In genomic region chr10:13351340-13351915, GRCh38 we compare ENCODE assay signal across 13 cellular contexts. TPM values are rescaled to one million over a fixed set of nuclear protein-coding genes. Genes with fewer than 3 reads are reported as not detected.
DNase-seq lines count a peak whose midpoint lies in the region; ATAC-seq and TF ChIP-seq lines count a peak whose summit lies in the region.
"Had no signal": no experiment of that assay in that cellular context is flagged by ENCODE, and none has a peak within 500 bp of the region (broad histone marks: within the 10 kb centered on the region; RNA-seq: fewer than 3 reads in every experiment).

No MANE protein-coding gene starts in this region.

- H3K4me3 ChIP-seq in CD8-positive, alpha-beta T cell (ENCODE audit: low read depth, low read length): no peak overlapping the region
- H3K4me3 ChIP-seq in GM23338 (peak overlapping the region; percentile 56), iPS-15b (ENCODE audit: low read depth, low read length) (peak overlapping the region; percentile 55)

- H3F3A ChIP-seq in GM23338 (replicated peaks; ENCODE audit: low read depth): peaks cover 33% of the 10 kb centered on the region

- no peaks in the 10 kb centered on the region for H3K9me3 ChIP-seq in CD8-positive, alpha-beta T cell (ENCODE audit: low read length)
- H3K9me3 ChIP-seq in iPS-15b (ENCODE audit: control insufficient read depth, insufficient read depth, low read length): no peaks in the 10 kb centered on the region
- H3K9me3 ChIP-seq: Caco-2 had no signal

- H3K27ac ChIP-seq in CD8-positive, alpha-beta T cell (ENCODE audit: low read depth, low read length): peak overlapping the region; percentile 14
- peak overlapping the region; percentile 100 for H3K27ac ChIP-seq in GM23338 (ENCODE audit: low read depth)

- peak; percentile 19 for TF ChIP-seq CTCF in CD8-positive, alpha-beta T cell (IDR thresholded peaks at IDR 0.05)
- peak in 1 of 2 experiments; percentile 54; a peak in 2 of 4 replicates for TF ChIP-seq CTCF in GM23338 (conservative IDR thresholded peaks at IDR 0.05; ENCODE audit: low read depth in 2 of 2)

- H3K4me1 Mint-ChIP-seq in CD8-positive, alpha-beta T cell (ENCODE audit: low read depth): peaks cover 40% of the 10 kb centered on the region
- peaks cover 45% of the 10 kb centered on the region for H3K4me1 Mint-ChIP-seq in GM23338
- H3K4me1 Mint-ChIP-seq in activated T-cell treated with anti-CD3 and anti-CD28 coated beads, Interleukin-2, amount 50 U/mL, for 24 hours (ENCODE audit: low read depth): peaks cover 37% of the 10 kb centered on the region
- peaks cover 41% of the 10 kb centered on the region for H3K4me1 Mint-ChIP-seq in stimulated activated memory B cell treated with anti-CD40 and anti-IgM and Interleukin-4, amounts not matched to agents 10 μg/mL and 1 μg/mL and 100 μg/mL, for 72 hours

- no peak overlapping the region for H3K9ac ChIP-seq in iPS-15b (ENCODE audit: low read depth, low read length)

- no peaks in the 10 kb centered on the region for H3K27me3 Mint-ChIP-seq in CD8-positive, alpha-beta T cell (ENCODE audit: low read depth)
- H3K27me3 Mint-ChIP-seq in GM23338 (ENCODE audit: insufficient read depth, low read depth, poor library complexity): peaks cover 47% of the 10 kb centered on the region
- H3K27me3 Mint-ChIP-seq in activated T-cell treated with anti-CD3 and anti-CD28 coated beads, Interleukin-2, amount 50 U/mL, for 24 hours: no peaks in the 10 kb centered on the region
- peaks cover 46% of the 10 kb centered on the region for H3K27me3 Mint-ChIP-seq in stimulated activated memory B cell treated with anti-CD40 and anti-IgM and Interleukin-4, amounts not matched to agents 10 μg/mL and 1 μg/mL and 100 μg/mL, for 72 hours

- H3K27me3 ChIP-seq in CD8-positive, alpha-beta T cell (ENCODE audit: insufficient read depth, low read length): no peaks in the 10 kb centered on the region
- H3K27me3 ChIP-seq in GM23338 (ENCODE audit: insufficient read depth) (no peaks in the 10 kb centered on the region), iPS-15b (ENCODE audit: control insufficient read depth, insufficient read depth, low read length) (no peaks in the 10 kb centered on the region)

- no peaks in the 10 kb centered on the region for H3K9me3 Mint-ChIP-seq in CD8-positive, alpha-beta T cell
- no peaks in the 10 kb centered on the region; the same call in 2 of the 3 replicates for H3K9me3 Mint-ChIP-seq in GM23338
- H3K9me3 Mint-ChIP-seq in activated T-cell treated with anti-CD3 and anti-CD28 coated beads, Interleukin-2, amount 50 U/mL, for 24 hours: no peaks in the 10 kb centered on the region
- H3K9me3 Mint-ChIP-seq in stimulated activated memory B cell treated with anti-CD40 and anti-IgM and Interleukin-4, amounts not matched to agents 10 μg/mL and 1 μg/mL and 100 μg/mL, for 72 hours: no peaks in the 10 kb centered on the region

- peak; percentile 8 to 72 (median 41) for DNase-seq in CD8-positive, alpha-beta T cell
- DNase-seq in GM23338 (ENCODE audit: low spot score) (peak; percentile 89), OCI-M2 (lab: John Stamatoyannopoulos, UW; ENCODE audit: unreplicated experiment) (no peak)
- no peak for DNase-seq in activated T-cell treated with anti-CD3 and anti-CD28 coated beads, Interleukin-2, amount 50 U/mL, for 24 hours
- DNase-seq: Caco-2, KBM-7, mammary epithelial cell, right cardiac atrium had no signal

- no peak overlapping the region for H2AFZ ChIP-seq in GM23338

- H3K36me3 Mint-ChIP-seq in CD8-positive, alpha-beta T cell: peaks cover 5% of the 10 kb centered on the region
- peaks cover 10% of the 10 kb centered on the region for H3K36me3 Mint-ChIP-seq in GM23338 (ENCODE audit: low read depth)
- peaks cover 10% of the 10 kb centered on the region for H3K36me3 Mint-ChIP-seq in activated T-cell treated with anti-CD3 and anti-CD28 coated beads, Interleukin-2, amount 50 U/mL, for 24 hours (ENCODE audit: low read depth)
- H3K36me3 Mint-ChIP-seq in stimulated activated memory B cell treated with anti-CD40 and anti-IgM and Interleukin-4, amounts not matched to agents 10 μg/mL and 1 μg/mL and 100 μg/mL, for 72 hours: no peaks in the 10 kb centered on the region

- peaks cover 8% of the 10 kb centered on the region for H3K79me2 ChIP-seq in GM23338 (replicated peaks; ENCODE audit: insufficient read depth)

- intact Hi-C loops in CD8-positive, alpha-beta T cell (cut with DNase I, micrococcal nuclease): loop anchor here in 1 of 2 experiments (2.0 to 5.0 kb wide), 2 partner anchors 81 to 249 kb away; partner anchors contain the start of gene OPTN

- H4K20me1 ChIP-seq in GM23338 (replicated peaks; ENCODE audit: insufficient read depth): no peaks in the 10 kb centered on the region

- H3K9me2 ChIP-seq in GM23338 (ENCODE audit: insufficient read depth): no peaks in the 10 kb centered on the region

- peak overlapping the region; percentile 89 for H3K27ac Mint-ChIP-seq in CD8-positive, alpha-beta T cell
- H3K27ac Mint-ChIP-seq in GM23338: peak overlapping the region; percentile 100
- peak overlapping the region; percentile 30 for H3K27ac Mint-ChIP-seq in activated T-cell treated with anti-CD3 and anti-CD28 coated beads, Interleukin-2, amount 50 U/mL, for 24 hours
- H3K27ac Mint-ChIP-seq in stimulated activated memory B cell treated with anti-CD40 and anti-IgM and Interleukin-4, amounts not matched to agents 10 μg/mL and 1 μg/mL and 100 μg/mL, for 72 hours: no peak overlapping the region

- peak overlapping the region; percentile 74 for H3K4me2 ChIP-seq in GM23338

- POLR2A ChIA-PET in CD8-positive, alpha-beta T cell (lab: Charles Lee): interaction anchor here (4.4 kb wide), 1 partner anchor 50 kb away, joined by 115 read pairs; the partner anchor contains the start of gene PHYH

- H3K36me3 ChIP-seq in CD8-positive, alpha-beta T cell (ENCODE audit: insufficient read depth, low read length): no peaks in the 10 kb centered on the region
- H3K36me3 ChIP-seq in GM23338 (ENCODE audit: insufficient read depth): no peaks in the 10 kb centered on the region
- no peaks in the 10 kb centered on the region for H3K36me3 ChIP-seq in iPS-15b (ENCODE audit: control insufficient read depth, insufficient read depth, low read length)

- CTCF ChIA-PET in CD8-positive, alpha-beta T cell (lab: Charles Lee): interaction anchor here (0.8 to 3.9 kb wide), 12 partner anchors 9 to 252 kb away, joined by 3 to 30 read pairs (median 6); partner anchors contain the start of genes MCM10, OPTN and PRPF18

- peak overlapping the region; percentile 56 for H3K4me3 Mint-ChIP-seq in CD8-positive, alpha-beta T cell
- H3K4me3 Mint-ChIP-seq in GM23338: peak overlapping the region; percentile 93
- H3K4me3 Mint-ChIP-seq in activated T-cell treated with anti-CD3 and anti-CD28 coated beads, Interleukin-2, amount 50 U/mL, for 24 hours: no peak overlapping the region
- H3K4me3 Mint-ChIP-seq in stimulated activated memory B cell treated with anti-CD40 and anti-IgM and Interleukin-4, amounts not matched to agents 10 μg/mL and 1 μg/mL and 100 μg/mL, for 72 hours: no peak overlapping the region

- peaks cover 36% of the 10 kb centered on the region for H3K4me1 ChIP-seq in CD8-positive, alpha-beta T cell (ENCODE audit: insufficient read depth, low read length)
- peaks cover 36% of the 10 kb centered on the region for H3K4me1 ChIP-seq in GM23338 (ENCODE audit: insufficient read depth)
- peaks cover 21% of the 10 kb centered on the region for H3K4me1 ChIP-seq in iPS-15b (ENCODE audit: control insufficient read depth, insufficient read depth, low read length)

- peak; percentile 37 for ATAC-seq in CD8-positive, alpha-beta T cell
- ATAC-seq in GM23338: peak; percentile 31
- ATAC-seq in stimulated activated memory B cell treated with anti-CD40 and anti-IgM and Interleukin-4, amounts not matched to agents 10 μg/mL and 1 μg/mL and 100 μg/mL, for 72 hours: no peak
- ATAC-seq in GM21381 (IDR thresholded peaks at IDR 0.05; ENCODE audit: unreplicated experiment): no peak
- no peak for ATAC-seq in GM21786 (IDR thresholded peaks at IDR 0.05; ENCODE audit: unreplicated experiment)
- ATAC-seq: right cardiac atrium, Right ventricle myocardium inferior had no signal

TF ChIP-seq in GM23338, 12 proteins besides CTCF, POLR2A, EP300 and RAD21 (continues in another document):
- no peak for TF ChIP-seq ZNF331 (CRISPR knock-in tag; IDR thresholded peaks at IDR 0.05; ENCODE audit: low read depth)

RNA-seq across cellular contexts. Expression of gene SEPHS1, which starts 3.3 kb away (rescaled TPM):
- 10 to 100 TPM; 16.9 to 19.2 TPM for total RNA-seq in CD8-positive, alpha-beta T cell
- total RNA-seq in GM23338 (2014; rRNA removed; shearing (Covaris generic)): 609 and 662 TPM in 2 replicates
- polyA plus RNA-seq in GM23338 (2016; fragmentation: Nextera tagmentation; extraction: Ambion mirVana): 260 and 274 TPM in 2 replicates

RNA-seq across cellular contexts. Expression of gene PHYH, which starts 51.6 kb away (rescaled TPM):
- total RNA-seq in CD8-positive, alpha-beta T cell: 10 to 100 TPM; 12.6 TPM
- total RNA-seq in GM23338 (2014; rRNA removed; shearing (Covaris generic)): 10.9 and 17.9 TPM in 2 replicates
- 25.7 and 29.8 TPM in 2 replicates for polyA plus RNA-seq in GM23338 (2016; fragmentation: Nextera tagmentation; extraction: Ambion mirVana)

Comparison
In these comparisons a context has a peak if more than half of its experiments do, and no peak if none do; other contexts are left out.
1. ATAC-seq: peak in CD8-positive, alpha-beta T cell (single experiment) and GM23338 (single experiment); none in stimulated activated memory B cell treated with anti-CD40 and anti-IgM and Interleukin-4, amounts not matched to agents 10 μg/mL and 1 μg/mL and 100 μg/mL, for 72 hours (single experiment), GM21381 (single experiment) and GM21786 (single experiment).
2. DNase-seq: peak in CD8-positive, alpha-beta T cell (7 of 7) and GM23338 (single experiment); none in activated T-cell treated with anti-CD3 and anti-CD28 coated beads, Interleukin-2, amount 50 U/mL, for 24 hours (single experiment) and OCI-M2 (single experiment).
3. H3K4me3 Mint-ChIP-seq: peak in CD8-positive, alpha-beta T cell (single experiment) and GM23338 (single experiment); none in activated T-cell treated with anti-CD3 and anti-CD28 coated beads, Interleukin-2, amount 50 U/mL, for 24 hours (single experiment) and stimulated activated memory B cell treated with anti-CD40 and anti-IgM and Interleukin-4, amounts not matched to agents 10 μg/mL and 1 μg/mL and 100 μg/mL, for 72 hours (single experiment).
4. RNA of gene SEPHS1, which starts 3.3 kb away (total RNA-seq): 609 to 662 TPM in GM23338; 16.9 to 19.2 TPM in CD8-positive, alpha-beta T cell; every median in the first group is over 10 times any median in the second.